In the genomic region with DNA sequence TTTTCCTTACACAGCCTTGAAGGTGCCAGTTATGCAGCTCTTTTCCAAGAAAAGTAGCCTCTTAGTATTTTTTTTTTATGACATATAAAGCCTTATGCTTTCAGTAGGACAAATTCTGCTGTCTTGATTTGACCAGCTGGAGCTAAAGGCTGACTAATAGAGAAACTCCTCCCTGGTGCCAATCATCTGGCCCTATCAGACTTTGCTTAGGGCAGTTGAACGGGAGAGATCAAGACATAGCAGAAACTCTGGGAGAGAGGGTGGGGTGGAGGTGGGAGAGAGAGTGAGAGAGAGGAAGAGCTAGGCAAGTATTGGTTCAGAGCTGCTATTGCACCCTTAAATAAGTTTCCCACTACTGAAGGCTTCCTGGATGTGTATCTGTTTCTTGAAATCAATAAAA, we compare ENCODE assay signal across 28 cellular contexts.
"Had no signal": no experiment of that assay in that cellular context is flagged by ENCODE, and none has a peak within 500 bp of the region (broad histone marks: within the 10 kb centered on the region; RNA-seq: fewer than 3 reads in every experiment).

No MANE protein-coding gene starts in this region.

- H3K27ac ChIP-seq: coronary artery, neutrophil, parathyroid adenoma, prostate gland, right atrium auricular region, suprapubic skin, vagina had no signal

- H3K27me3 ChIP-seq: right atrium auricular region, suprapubic skin, vagina had no signal

- DNase-seq: dermis blood vessel endothelial cell; effector memory CD4-positive, alpha-beta T cell; erythroblast; hypothalamus; kidney; mucosa of descending colon; naive B cell; stimulated activated CD4-positive, alpha-beta T cell treated with anti-CD3 and anti-CD28 coated beads, Interleukin-12 subunit alpha, Interleukin-12 subunit beta, amount 100 ng/mL, for 4 hours; stimulated activated CD4-positive, alpha-beta T cell treated with anti-CD3 and anti-CD28 coated beads, Interleukin-1b, Interleukin-23, amount 100 ng/mL, for 48 hours; stimulated activated CD4-positive, alpha-beta T cell treated with anti-CD3 and anti-CD28 coated beads, Interleukin-4, amount 100 ng/mL, for 1 hour; stimulated activated CD8-positive, alpha-beta memory T cell treated with anti-CD3 and anti-CD28 coated beads, Interleukin-4, amount 100 ng/mL, for 48 hours; stimulated activated naive CD4-positive, alpha-beta T cell; stimulated activated naive CD8-positive, alpha-beta T cell treated with anti-CD3 and anti-CD28 coated beads, Interleukin-15, amount 100 ng/mL, for 72 hours; trophoblast cell had no signal

- H3K36me3 Mint-ChIP-seq: memory B cell; naive B cell; natural killer cell treated with Interleukin-12 subunit alpha and Interleukin-12 subunit beta and Interleukin-15 and Interleukin-18, amount 100 ng/mL, for 72 hours had no signal

- H3K9me3 ChIP-seq: mucosa of descending colon, neutrophil, prostate gland, right atrium auricular region, suprapubic skin, vagina had no signal

- ATAC-seq: left lobe of liver; mucosa of descending colon; natural killer cell treated with Interleukin-12 subunit alpha and Interleukin-12 subunit beta and Interleukin-15 and Interleukin-18, amount 100 ng/mL, for 72 hours; sciatic nerve; stimulated activated naive CD8-positive, alpha-beta T cell treated with anti-CD3 and anti-CD28 coated beads, Interleukin-15, amount 100 ng/mL, for 72 hours had no signal

- H3K4me3 ChIP-seq: coronary artery, lung, mucosa of descending colon, prostate gland, right atrium auricular region, smooth muscle cell, suprapubic skin, vagina had no signal

- H3K9ac ChIP-seq: parathyroid adenoma had no signal

- H3K4me1 Mint-ChIP-seq: neural crest cell had no signal

- H3K36me3 ChIP-seq: neutrophil, prostate gland, right atrium auricular region, suprapubic skin, vagina had no signal

- H3K27ac Mint-ChIP-seq: memory B cell; natural killer cell treated with Interleukin-12 subunit alpha and Interleukin-12 subunit beta and Interleukin-15 and Interleukin-18, amount 100 ng/mL, for 72 hours; stimulated activated naive CD8-positive, alpha-beta T cell treated with anti-CD3 and anti-CD28 coated beads, Interleukin-15, amount 100 ng/mL, for 72 hours had no signal

- H3K9me3 Mint-ChIP-seq: memory B cell; natural killer cell treated with Interleukin-12 subunit alpha and Interleukin-12 subunit beta and Interleukin-15 and Interleukin-18, amount 100 ng/mL, for 72 hours; neural crest cell; stimulated activated naive CD8-positive, alpha-beta T cell treated with anti-CD3 and anti-CD28 coated beads, Interleukin-15, amount 100 ng/mL, for 72 hours had no signal

- H3K4me3 Mint-ChIP-seq: memory B cell; naive B cell; natural killer cell treated with Interleukin-12 subunit alpha and Interleukin-12 subunit beta and Interleukin-15 and Interleukin-18, amount 100 ng/mL, for 72 hours; neural crest cell; stimulated activated naive CD8-positive, alpha-beta T cell treated with anti-CD3 and anti-CD28 coated beads, Interleukin-15, amount 100 ng/mL, for 72 hours had no signal

- H3K4me1 ChIP-seq: parathyroid adenoma, prostate gland, right atrium auricular region, suprapubic skin, vagina had no signal
